ENCODE assay signal across 21 cellular contexts in genomic region chr7:5673125-5673524, GRCh38.
DNase-seq lines count a peak whose midpoint lies in the region; ATAC-seq, FAIRE-seq and TF ChIP-seq lines count a peak whose summit lies in the region.
"Had no signal": no experiment of that assay in that cellular context is flagged by ENCODE, and none has a peak within 500 bp of the region (broad histone marks: within the 10 kb centered on the region; RNA-seq: fewer than 3 reads in every experiment).

No MANE protein-coding gene starts in this region.

- peaks cover 7% of the 10 kb centered on the region for H3K79me2 ChIP-seq in GM12878 (ENCODE audit: control insufficient read depth, insufficient read depth, low read length)

- TF ChIP-seq CTCF in GM12878 (IDR thresholded peaks at IDR 0.05 in 2 of 3, conservative IDR thresholded peaks at IDR 0.05 in 1 of 3; ENCODE audit: control insufficient read depth in 2 of 3, extremely low read depth in 1 of 3, insufficient read depth in 1 of 3, low read depth in 3 of 3, low read length in 3 of 3) (no peak), uterus (IDR thresholded peaks at IDR 0.05) (no peak), HFFc6 (IDR thresholded peaks at IDR 0.05) (no peak)

- no peaks in the 10 kb centered on the region for H4K20me1 ChIP-seq in GM12878 (ENCODE audit: control insufficient read depth, insufficient read depth)

- H3K9me3 ChIP-seq in GM12878 (replicated peaks; ENCODE audit: control insufficient read depth, insufficient read depth, low read length) = no peaks in the 10 kb centered on the region
- H3K9me3 ChIP-seq in uterus = no peaks in the 10 kb centered on the region
- no peaks in the 10 kb centered on the region for H3K9me3 ChIP-seq in aorta (ENCODE audit: control insufficient read depth, low read length)
- H3K9me3 ChIP-seq: gastrocnemius medialis had no signal

- TF ChIP-seq RAD21 in GM12878 (IDR thresholded peaks at IDR 0.05; ENCODE audit: insufficient read depth, low read depth, low read length) = no peak

- no peak overlapping the region for H3K27ac ChIP-seq in GM12878 (ENCODE audit: control insufficient read depth, insufficient read depth)
- peak overlapping the region; percentile 43 to 50 for H3K27ac ChIP-seq in uterus
- H3K27ac ChIP-seq in aorta (ENCODE audit: low read depth in 1 of 2, low read length in 2 of 2) = no peak overlapping the region
- H3K27ac ChIP-seq: gastrocnemius medialis, SK-N-MC had no signal

- WGBS in GM12878 (ENCODE audit: insufficient coverage, insufficient replicate concordance, low lambda C conversion rate, missing lambda C conversion rate) = 68% methylated on average over 8 of the region's 8 CpGs
- 83 to 87% methylated on average over 8 of the region's 8 CpGs for WGBS in aorta, 2 donors

- H3K4me3 ChIP-seq in GM12878 (no peak overlapping the region), uterus (no peak overlapping the region), aorta (ENCODE audit: low read length in 2 of 2) (no peak overlapping the region)
- H3K4me3 ChIP-seq: gastrocnemius medialis, K562, SK-N-MC, skin epidermis had no signal

- RAD21 ChIA-PET in GM12878 (lab: Charles Lee; ENCODE audit: unreplicated experiment) = interaction anchor here (1.2 to 9.1 kb wide), 3 partner anchors 8 to 28 kb away, joined by 3 to 124 read pairs (median 4); no protein-coding TSS in a partner anchor

- in situ Hi-C loops in GM12878 (cut with MboI) = no loop called here

- H3K4me1 Mint-ChIP-seq in activated naive CD4-positive, alpha-beta T cell treated with anti-CD3 and anti-CD28 coated beads, Interleukin-2, amount 50 U/mL, for 24 hours = peaks cover 39% of the 10 kb centered on the region
- peaks cover 20 to 42% (median 32%) of the 10 kb centered on the region in 4 donors for H3K4me1 Mint-ChIP-seq in naive thymus-derived CD8-positive, alpha-beta T cell
- H3K4me1 Mint-ChIP-seq in HFFc6 (ENCODE audit: low read depth) = peaks cover 32% of the 10 kb centered on the region

- SMC1A ChIA-PET in GM12878 (lab: Charles Lee; ENCODE audit: uncharacterized antibody, unreplicated experiment) = interaction anchor here (0.8 to 2.0 kb wide), 4 partner anchors 12 to 30 kb away, joined by 3 to 8 read pairs (median 4); no protein-coding TSS in a partner anchor

- TF ChIP-seq EP300 in GM12878 (IDR thresholded peaks at IDR 0.05; ENCODE audit: borderline replicate concordance in 1 of 2, control insufficient read depth in 1 of 2, low read depth in 2 of 2, low read length in 2 of 2) = no peak

- TF ChIP-seq POLR2A in GM12878 (IDR thresholded peaks at IDR 0.05; ENCODE audit: low read depth, low read length) (no peak), uterus (IDR thresholded peaks at IDR 0.05) (no peak)

- H3K4me1 ChIP-seq in GM12878 (ENCODE audit: control insufficient read depth, insufficient read depth, low read length) = peaks cover 20% of the 10 kb centered on the region
- H3K4me1 ChIP-seq in uterus = peaks cover 6 to 12% of the 10 kb centered on the region in 2 donors
- peaks cover 0 to 3% of the 10 kb centered on the region in 2 donors for H3K4me1 ChIP-seq in aorta (ENCODE audit: control insufficient read depth in 1 of 2, insufficient read depth in 2 of 2, low read length in 2 of 2)

- peaks cover 4 to 10% of the 10 kb centered on the region in 2 experiments for H3K36me3 ChIP-seq in GM12878 (ENCODE audit: control insufficient read depth in 2 of 2, insufficient read depth in 2 of 2, low read length in 1 of 2)
- no peaks in the 10 kb centered on the region for H3K36me3 ChIP-seq in uterus
- no peaks in the 10 kb centered on the region for H3K36me3 ChIP-seq in aorta (ENCODE audit: control insufficient read depth in 1 of 2, insufficient read depth in 2 of 2, low read length in 1 of 2)
- H3K36me3 ChIP-seq: gastrocnemius medialis had no signal

- H3K4me2 ChIP-seq in GM12878 (ENCODE audit: control insufficient read depth, insufficient read depth) = no peak overlapping the region

- intact Hi-C loops in GM12878 (cut with micrococcal nuclease; ENCODE audit: unreplicated experiment) = no loop called here
- intact Hi-C loops in uterus (cut with DNase I; ENCODE audit: low total_unique reads) = loop anchor here (10.0 kb wide), 1 partner anchor 178 kb away; no protein-coding TSS in a partner anchor
- intact Hi-C loops in aorta (cut with DNase I) = loop anchor here in 1 of 2 donors (10.0 kb wide), 1 partner anchor 178 kb away; no protein-coding TSS in a partner anchor

- POLR2A ChIA-PET in GM12878 (lab: Charles Lee) = interaction anchor here (1.0 kb wide), 1 partner anchor 20 kb away, joined by 3 read pairs; no protein-coding TSS in a partner anchor
- POLR2A ChIA-PET in naive thymus-derived CD8-positive, alpha-beta T cell (lab: Charles Lee) = no interaction called here

- BruUV-seq in GM12878 (replicated peaks; lab: Mats Ljungman, UMichigan) = no TSS peak

- CTCF ChIA-PET in GM12878 (lab: Yijun Ruan, JAX) = interaction anchor here (1.0 to 18.3 kb wide), 4 partner anchors 16 to 178 kb away, joined by 3 to 407 read pairs (median 4); no protein-coding TSS in a partner anchor

- no peaks in the 10 kb centered on the region for H3K9me3 Mint-ChIP-seq in activated naive CD4-positive, alpha-beta T cell treated with anti-CD3 and anti-CD28 coated beads, Interleukin-2, amount 50 U/mL, for 24 hours
- no peaks in the 10 kb centered on the region for H3K9me3 Mint-ChIP-seq in naive thymus-derived CD8-positive, alpha-beta T cell
- H3K9me3 Mint-ChIP-seq in HFFc6 = no peaks in the 10 kb centered on the region
- H3K9me3 Mint-ChIP-seq: central memory CD8-positive, alpha-beta T cell had no signal

- H3K27me3 Mint-ChIP-seq in activated naive CD4-positive, alpha-beta T cell treated with anti-CD3 and anti-CD28 coated beads, Interleukin-2, amount 50 U/mL, for 24 hours = no peaks in the 10 kb centered on the region
- H3K27me3 Mint-ChIP-seq in naive thymus-derived CD8-positive, alpha-beta T cell = no peaks in the 10 kb centered on the region
- no peaks in the 10 kb centered on the region for H3K27me3 Mint-ChIP-seq in HFFc6 (ENCODE audit: insufficient read depth)
- H3K27me3 Mint-ChIP-seq: central memory CD8-positive, alpha-beta T cell had no signal

- FAIRE-seq in GM12878 (lab: Jason Lieb, UNC) = no peak
- FAIRE-seq in GM19239 (lab: Jason Lieb, UNC) = no peak
- FAIRE-seq: G401.6, K562 had no signal

- DNase-seq in activated naive CD4-positive, alpha-beta T cell treated with Interleukin-2 at 50 U/mL for 16 hours = no peak
- DNase-seq in GM12878 (ENCODE audit: low read depth, low spot score) = no peak
- no peak for DNase-seq in naive thymus-derived CD8-positive, alpha-beta T cell
- DNase-seq in uterus = no peak
- DNase-seq in GM19239 (ENCODE audit: insufficient read length, low spot score) = no peak
- DNase-seq in HFFc6 = no peak
- no peak for DNase-seq in aorta
- DNase-seq: activated CD4-positive, CD25-positive, alpha-beta regulatory T cell; activated CD8-positive, alpha-beta memory T cell treated with anti-CD3 and anti-CD28 coated beads for 24 hours; C1 segment of cervical spinal cord; gastrocnemius medialis; GOT3; NCI-H146; NCI-H524; T-helper 9 cell had no signal

- H3K9ac ChIP-seq in GM12878 (ENCODE audit: control insufficient read depth, insufficient read depth, low read length) = no peak overlapping the region

- peak; percentile 13; the same call in 2 of the 3 replicates for ATAC-seq in GM12878
- ATAC-seq in naive thymus-derived CD8-positive, alpha-beta T cell = no peak
- no peak for ATAC-seq in aorta (ENCODE audit: low FRiP score)
- ATAC-seq: gastrocnemius medialis, K562 had no signal

- H3K27me3 ChIP-seq in GM12878 (replicated peaks in 1 of 2; ENCODE audit: control insufficient read depth in 2 of 2, insufficient read depth in 2 of 2, low read length in 1 of 2) = no peaks in the 10 kb centered on the region
- H3K27me3 ChIP-seq in uterus = no peaks in the 10 kb centered on the region
- no peaks in the 10 kb centered on the region for H3K27me3 ChIP-seq in aorta (ENCODE audit: control insufficient read depth in 1 of 2, insufficient read depth in 2 of 2, low read length in 1 of 2)
- H3K27me3 ChIP-seq: gastrocnemius medialis had no signal

- H3K36me3 Mint-ChIP-seq in activated naive CD4-positive, alpha-beta T cell treated with anti-CD3 and anti-CD28 coated beads, Interleukin-2, amount 50 U/mL, for 24 hours = peaks cover 5% of the 10 kb centered on the region
- peaks cover 0 to 56% (median 3%) of the 10 kb centered on the region in 3 donors for H3K36me3 Mint-ChIP-seq in naive thymus-derived CD8-positive, alpha-beta T cell
- H3K36me3 Mint-ChIP-seq in HFFc6 (ENCODE audit: low read depth) = no peaks in the 10 kb centered on the region

- no peak overlapping the region for H2AFZ ChIP-seq in GM12878 (ENCODE audit: control insufficient read depth, low read depth, low read length)

- no peak overlapping the region for H3K4me3 Mint-ChIP-seq in activated naive CD4-positive, alpha-beta T cell treated with anti-CD3 and anti-CD28 coated beads, Interleukin-2, amount 50 U/mL, for 24 hours
- H3K4me3 Mint-ChIP-seq in naive thymus-derived CD8-positive, alpha-beta T cell = no peak overlapping the region
- H3K4me3 Mint-ChIP-seq in HFFc6 = no peak overlapping the region
- H3K4me3 Mint-ChIP-seq: central memory CD8-positive, alpha-beta T cell had no signal

- peak overlapping the region; percentile 47 for H3K27ac Mint-ChIP-seq in activated naive CD4-positive, alpha-beta T cell treated with anti-CD3 and anti-CD28 coated beads, Interleukin-2, amount 50 U/mL, for 24 hours
- peak overlapping the region; percentile 16 to 89 (median 67) for H3K27ac Mint-ChIP-seq in naive thymus-derived CD8-positive, alpha-beta T cell
- H3K27ac Mint-ChIP-seq in HFFc6 = no peak overlapping the region

TF ChIP-seq in GM12878, 131 proteins besides CTCF, POLR2A, EP300 and RAD21:
- TF ChIP-seq RUNX3 (IDR thresholded peaks at IDR 0.05; ENCODE audit: low read length) (peak; percentile 21; the same call in 1 of the 2 replicates), RB1 (IDR thresholded peaks at IDR 0.05; ENCODE audit: borderline replicate concordance) (no peak)

Comparison
In these comparisons a context has a peak if more than half of its experiments do, and no peak if none do; other contexts are left out.
1. H3K27ac ChIP-seq: peak in uterus (2 of 2); none in GM12878 (single experiment) and aorta (0 of 2).